ENCODE assay signal across 15 cellular contexts in the genomic region with DNA sequence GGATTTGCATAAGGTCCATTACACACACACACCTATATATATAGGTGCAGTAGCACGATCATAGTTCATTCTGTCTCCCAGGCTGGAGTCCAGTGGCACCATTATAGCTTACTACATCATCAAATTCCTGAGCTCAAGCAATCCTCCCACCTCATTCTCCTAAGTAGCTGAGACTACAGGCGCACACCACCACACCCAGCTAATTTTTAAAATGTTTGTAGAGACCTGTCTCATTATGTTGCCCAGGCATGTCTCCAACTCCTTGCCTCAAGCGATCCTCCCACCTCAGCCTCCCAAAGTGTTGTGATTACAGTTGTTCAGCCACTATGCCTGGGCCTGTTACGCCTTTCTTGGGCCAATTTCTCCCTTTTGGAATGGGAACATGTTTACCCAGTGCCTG.
"Had no signal": no experiment of that assay in that cellular context is flagged by ENCODE, and none has a peak within 500 bp of the region (broad histone marks: within the 10 kb centered on the region; RNA-seq: fewer than 3 reads in every experiment).

No MANE protein-coding gene starts in this region.

- H3K27me3 Mint-ChIP-seq: naive thymus-derived CD8-positive, alpha-beta T cell had no signal

- H3K9me3 ChIP-seq: gastrocnemius medialis, mucosa of descending colon, neutrophil, stomach, thoracic aorta, transverse colon had no signal

- H3K36me3 ChIP-seq: neutrophil, transverse colon had no signal

- H3K4me3 ChIP-seq: gastrocnemius medialis, lung, mucosa of descending colon, stomach, thoracic aorta, transverse colon had no signal

- H3K27me3 ChIP-seq: gastrocnemius medialis, neutrophil, stomach, transverse colon had no signal

- H3K4me1 ChIP-seq: transverse colon had no signal

- FAIRE-seq: kidney, small intestine had no signal

- H3K4me3 Mint-ChIP-seq: naive thymus-derived CD8-positive, alpha-beta T cell had no signal

- H3K27ac ChIP-seq: gastrocnemius medialis, neutrophil, stomach, thoracic aorta, transverse colon had no signal

- DNase-seq: effector memory CD4-positive, alpha-beta T cell; gastrocnemius medialis; kidney; left colon; left ventricle myocardium superior; mucosa of descending colon; naive thymus-derived CD8-positive, alpha-beta T cell; small intestine; stimulated activated CD4-positive, alpha-beta T cell treated with anti-CD3 and anti-CD28 coated beads, Interleukin-12 subunit alpha, Interleukin-12 subunit beta, amount 100 ng/mL, for 4 hours; stimulated activated naive CD4-positive, alpha-beta T cell; stomach; transverse colon had no signal

- ATAC-seq: gastrocnemius medialis; left colon; mucosa of descending colon; naive thymus-derived CD8-positive, alpha-beta T cell had no signal

- H3K9me3 Mint-ChIP-seq: naive thymus-derived CD8-positive, alpha-beta T cell had no signal
